9 cellular contexts compared by ENCODE assay signal in genomic region chr5:147966326-147966725, GRCh38. TPM values are rescaled to one million over a fixed set of nuclear protein-coding genes. Genes with fewer than 3 reads are reported as not detected.
"Had no signal": no experiment of that assay in that cellular context is flagged by ENCODE, and none has a peak within 500 bp of the region (broad histone marks: within the 10 kb centered on the region; RNA-seq: fewer than 3 reads in every experiment).

No MANE protein-coding gene starts in this region.

- H3K36me3 ChIP-seq: HAP-1 had no signal

- ATAC-seq: HCT116, HepG2 had no signal

- H3K4me1 Mint-ChIP-seq: IgD-negative memory B cell had no signal

- H3K9ac ChIP-seq: GM23248 had no signal

- H3K36me3 Mint-ChIP-seq: IgD-negative memory B cell had no signal

- H3K4me3 ChIP-seq: GM23248, HAP-1 had no signal

- H3K9me3 ChIP-seq: HAP-1 had no signal

- H3K4me3 Mint-ChIP-seq: HFFc6, IgD-negative memory B cell had no signal

- H3K27me3 Mint-ChIP-seq: IgD-negative memory B cell had no signal

- H3K27ac Mint-ChIP-seq: HFFc6, IgD-negative memory B cell had no signal

- H3K27ac ChIP-seq: GM23248, HL-60 had no signal

- DNase-seq: GM23248, GOT3, H7, HFFc6 had no signal

- H2AFZ ChIP-seq: GM23248 had no signal

- H3K4me1 ChIP-seq: HAP-1 had no signal

RNA-seq across cellular contexts. Expression of gene C5orf46, which starts 60.0 kb away (rescaled TPM):
- total RNA-seq: GM23248, H7, HepG2, HFFc6 had no signal
- polyA plus RNA-seq: HepG2, IgD-negative memory B cell had no signal
